ENCODE assay signal across 15 cellular contexts in the genomic region with DNA sequence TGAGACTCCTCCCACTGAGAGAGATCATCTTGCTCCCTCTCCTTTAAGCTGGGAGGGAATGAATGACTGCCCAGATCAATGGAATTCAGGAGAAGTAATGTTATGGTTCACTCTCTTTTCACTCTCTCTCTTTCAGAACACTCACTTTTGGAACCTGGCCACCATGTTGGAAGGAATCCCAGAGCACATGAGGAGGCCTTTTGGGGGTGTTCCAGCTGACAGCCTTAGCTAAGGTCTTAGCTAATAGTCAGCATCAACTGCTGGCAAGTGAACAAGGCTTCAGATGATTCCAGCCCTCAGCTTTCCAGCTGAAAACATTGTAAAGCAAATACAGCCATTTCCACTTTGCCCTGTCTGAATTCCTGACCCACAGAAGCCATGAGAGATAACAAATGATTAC.
A peak's percentile ranks its signal among the peaks of the same experiment; 100 is the strongest.
DNase-seq lines count a peak whose midpoint lies in the region; ATAC-seq and TF ChIP-seq lines count a peak whose summit lies in the region.
"Had no signal": no experiment of that assay in that cellular context is flagged by ENCODE, and none has a peak within 500 bp of the region (broad histone marks: within the 10 kb centered on the region; RNA-seq: fewer than 3 reads in every experiment).

No MANE protein-coding gene starts in this region.

- no peaks in the 10 kb centered on the region for H3K27me3 Mint-ChIP-seq in brain
- no peaks in the 10 kb centered on the region for H3K27me3 Mint-ChIP-seq in activated CD4-positive, alpha-beta T cell treated with anti-CD3 and anti-CD28 coated beads for 36 hours
- H3K27me3 Mint-ChIP-seq: activated naive CD8-positive, alpha-beta T cell treated with anti-CD3 and anti-CD28 coated beads, Interleukin-2, amount 50 U/mL, for 24 hours had no signal

- peak overlapping the region in 3 of 5 experiments; percentile 40 to 48 (median 44) for H3K27ac Mint-ChIP-seq in brain
- H3K27ac Mint-ChIP-seq in activated CD4-positive, alpha-beta T cell treated with anti-CD3 and anti-CD28 coated beads for 36 hours = no peak overlapping the region
- H3K27ac Mint-ChIP-seq: activated naive CD8-positive, alpha-beta T cell treated with anti-CD3 and anti-CD28 coated beads, Interleukin-2, amount 50 U/mL, for 24 hours; effector memory CD8-positive, alpha-beta T cell had no signal

- TF ChIP-seq CTCF in brain (conservative IDR thresholded peaks at IDR 0.05) = no peak

- ATAC-seq in left cardiac atrium (peak in 1 of 2 donors; percentile 66), Right ventricle myocardium superior (ENCODE audit: poor library complexity) (no peak), HG03159 (IDR thresholded peaks at IDR 0.05; ENCODE audit: unreplicated experiment) (no peak), HG03354 (IDR thresholded peaks at IDR 0.05; ENCODE audit: poor library complexity, severe bottlenecking, unreplicated experiment) (no peak)
- no peak for ATAC-seq in activated CD4-positive, alpha-beta T cell treated with anti-CD3 and anti-CD28 coated beads for 36 hours
- ATAC-seq: A549; activated naive CD8-positive, alpha-beta T cell treated with anti-CD3 and anti-CD28 coated beads, Interleukin-2, amount 50 U/mL, for 24 hours; effector memory CD8-positive, alpha-beta T cell had no signal

- no peak overlapping the region for H3K4me3 Mint-ChIP-seq in brain
- no peak overlapping the region for H3K4me3 Mint-ChIP-seq in activated CD4-positive, alpha-beta T cell treated with anti-CD3 and anti-CD28 coated beads for 36 hours
- H3K4me3 Mint-ChIP-seq: activated naive CD8-positive, alpha-beta T cell treated with anti-CD3 and anti-CD28 coated beads, Interleukin-2, amount 50 U/mL, for 24 hours; effector memory CD8-positive, alpha-beta T cell had no signal

- H3K4me1 Mint-ChIP-seq in brain = peaks cover 7% of the 10 kb centered on the region
- no peaks in the 10 kb centered on the region for H3K4me1 Mint-ChIP-seq in activated CD4-positive, alpha-beta T cell treated with anti-CD3 and anti-CD28 coated beads for 36 hours

- H3K9me3 Mint-ChIP-seq in brain = peaks cover 7 to 15% (median 9%) of the 10 kb centered on the region in 5 experiments
- no peaks in the 10 kb centered on the region for H3K9me3 Mint-ChIP-seq in activated CD4-positive, alpha-beta T cell treated with anti-CD3 and anti-CD28 coated beads for 36 hours (ENCODE audit: low read depth)

- POLR2A ChIA-PET in activated CD4-positive, alpha-beta T cell treated with anti-CD3 and anti-CD28 coated beads for 36 hours (lab: Charles Lee) = no interaction called here

- intact Hi-C loops in left cardiac atrium (cut with DNase I) = no loop called here
- intact Hi-C loops in Right ventricle myocardium superior (cut with DNase I) = no loop called here
- intact Hi-C loops in activated CD4-positive, alpha-beta T cell treated with anti-CD3 and anti-CD28 coated beads for 36 hours (cut with DNase I, micrococcal nuclease) = no loop called here

- no peaks in the 10 kb centered on the region for H3K36me3 Mint-ChIP-seq in brain
- no peaks in the 10 kb centered on the region for H3K36me3 Mint-ChIP-seq in activated CD4-positive, alpha-beta T cell treated with anti-CD3 and anti-CD28 coated beads for 36 hours (ENCODE audit: low read depth)

- DNase-seq in left cardiac atrium = peak; percentile 29
- DNase-seq in Right ventricle myocardium superior = no peak
- peak; percentile 47 for DNase-seq in inferior parietal cortex (ENCODE audit: extremely low spot score)
- no peak for DNase-seq in activated CD4-positive, alpha-beta T cell treated with anti-CD3 and anti-CD28 coated beads for 36 hours
- DNase-seq in NK-92 treated with Interleukin-12 subunit alpha and Interleukin-12 subunit beta, amount 100 ng/mL, for 24 hours (lab: John Stamatoyannopoulos, UW) = no peak
- DNase-seq: activated naive CD8-positive, alpha-beta T cell treated with anti-CD3 and anti-CD28 coated beads, Interleukin-2, amount 50 U/mL, for 24 hours; effector memory CD8-positive, alpha-beta T cell; Karpas-422; NCI-H2171 treated with DMSO at 0.1 percent for 48 hours; OCI-M1; stimulated activated CD4-positive, alpha-beta T cell treated with anti-CD3 and anti-CD28 coated beads, Interleukin-15, amount 100 ng/mL, for 24 hours had no signal

- CTCF ChIA-PET in activated CD4-positive, alpha-beta T cell treated with anti-CD3 and anti-CD28 coated beads for 36 hours (lab: Charles Lee) = no interaction called here

Comparison
In these comparisons a context has a peak if more than half of its experiments do, and no peak if none do; other contexts are left out.
1. DNase-seq: peak in left cardiac atrium (single experiment) and inferior parietal cortex (single experiment); none in Right ventricle myocardium superior (single experiment), activated CD4-positive, alpha-beta T cell treated with anti-CD3 and anti-CD28 coated beads for 36 hours (single experiment) and NK-92 treated with Interleukin-12 subunit alpha and Interleukin-12 subunit beta, amount 100 ng/mL, for 24 hours (single experiment).